ENCODE assay signal across 1 cellular context in the genomic region with DNA sequence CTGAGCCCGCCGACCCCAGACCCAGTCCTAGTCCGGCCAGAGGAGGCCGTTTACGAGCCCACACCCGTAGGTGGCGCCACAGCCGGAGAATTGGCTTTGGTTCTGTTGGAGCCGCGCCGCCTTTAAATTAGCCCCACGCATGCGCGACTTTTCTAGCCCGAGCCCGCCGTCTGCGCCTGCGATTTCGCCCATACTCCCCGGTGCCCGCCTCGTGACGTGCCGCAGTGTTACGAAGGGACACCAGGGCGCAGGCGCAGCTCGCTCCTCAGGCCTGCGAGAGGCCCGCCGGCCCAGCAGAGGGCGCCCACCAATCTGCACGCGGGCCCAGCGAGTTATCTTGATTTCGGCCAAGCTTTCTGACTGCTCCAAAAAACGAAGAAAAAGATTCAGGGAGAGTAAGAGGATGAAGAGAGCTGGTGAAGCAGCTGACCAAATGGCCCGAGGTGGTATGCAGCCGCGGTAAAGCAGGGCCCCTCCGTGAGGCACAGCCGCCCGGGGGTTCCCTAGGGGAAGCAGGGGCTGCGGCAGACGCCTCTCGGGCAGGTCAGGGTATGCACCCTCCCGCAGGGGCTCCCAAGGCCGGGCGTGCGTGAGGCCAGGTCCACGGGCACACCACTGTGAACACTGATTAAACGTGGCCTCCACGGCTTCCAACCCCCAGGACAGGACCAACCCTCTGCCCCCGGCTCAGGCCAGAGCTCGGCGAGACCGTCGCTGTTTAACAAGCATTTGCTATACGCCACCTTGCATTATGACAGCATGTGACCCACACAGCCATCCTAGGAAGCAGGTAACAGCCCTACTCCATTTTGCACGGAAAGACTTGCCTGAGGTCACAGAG.
A peak's percentile ranks its signal among the peaks of the same experiment; 100 is the strongest.
TF ChIP-seq lines count a peak whose summit lies in the region.

No MANE protein-coding gene starts in this region.

TF ChIP-seq in GM12878, 131 proteins besides CTCF, POLR2A, EP300 and RAD21 (continued from another document and continues in another):
- TF ChIP-seq NBN (IDR thresholded peaks at IDR 0.05) = peak; percentile 54; the same call in 1 of the 2 replicates
- TF ChIP-seq GABPA (IDR thresholded peaks at IDR 0.05; ENCODE audit: low read depth) = no peak
- no peak for TF ChIP-seq HDGF (IDR thresholded peaks at IDR 0.05)
- TF ChIP-seq HDAC6 (IDR thresholded peaks at IDR 0.05; ENCODE audit: unreplicated experiment) = no peak
- no peak for TF ChIP-seq CBFB (IDR thresholded peaks at IDR 0.05; ENCODE audit: low read depth)
- no peak for TF ChIP-seq TCF3 (IDR thresholded peaks at IDR 0.05; ENCODE audit: borderline replicate concordance, insufficient read depth, low read depth, low read length)
- peak; percentile 31; the same call in 1 of the 2 replicates for TF ChIP-seq SMARCA5 (IDR thresholded peaks at IDR 0.05)
- no peak for TF ChIP-seq KLF5 (IDR thresholded peaks at IDR 0.05; ENCODE audit: partially characterized antibody)
- peak; percentile 78 for TF ChIP-seq CREM (IDR thresholded peaks at IDR 0.05; ENCODE audit: low read depth)
- TF ChIP-seq POLR2AphosphoS5 (IDR thresholded peaks at IDR 0.05; ENCODE audit: low read length) = no peak; the same call in none of the 2 replicates
- no peak for TF ChIP-seq PAX8 (IDR thresholded peaks at IDR 0.05)
- TF ChIP-seq BMI1 (IDR thresholded peaks at IDR 0.05; ENCODE audit: borderline replicate concordance) = no peak
- peak; percentile 60; the same call in 1 of the 2 replicates for TF ChIP-seq TBL1XR1 (IDR thresholded peaks at IDR 0.05; ENCODE audit: low read depth, low read length)
- TF ChIP-seq, protein P1, sequence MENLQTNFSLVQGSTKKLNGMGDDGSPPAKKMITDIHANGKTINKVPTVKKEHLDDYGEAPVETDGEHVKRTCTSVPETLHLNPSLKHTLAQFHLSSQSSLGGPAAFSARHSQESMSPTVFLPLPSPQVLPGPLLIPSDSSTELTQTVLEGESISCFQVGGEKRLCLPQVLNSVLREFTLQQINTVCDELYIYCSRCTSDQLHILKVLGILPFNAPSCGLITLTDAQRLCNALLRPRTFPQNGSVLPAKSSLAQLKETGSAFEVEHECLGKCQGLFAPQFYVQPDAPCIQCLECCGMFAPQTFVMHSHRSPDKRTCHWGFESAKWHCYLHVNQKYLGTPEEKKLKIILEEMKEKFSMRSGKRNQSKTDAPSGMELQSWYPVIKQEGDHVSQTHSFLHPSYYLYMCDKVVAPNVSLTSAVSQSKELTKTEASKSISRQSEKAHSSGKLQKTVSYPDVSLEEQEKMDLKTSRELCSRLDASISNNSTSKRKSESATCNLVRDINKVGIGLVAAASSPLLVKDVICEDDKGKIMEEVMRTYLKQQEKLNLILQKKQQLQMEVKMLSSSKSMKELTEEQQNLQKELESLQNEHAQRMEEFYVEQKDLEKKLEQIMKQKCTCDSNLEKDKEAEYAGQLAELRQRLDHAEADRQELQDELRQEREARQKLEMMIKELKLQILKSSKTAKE (IDR thresholded peaks at IDR 0.05; ENCODE audit: low read depth, poor library complexity, severe bottlenecking) = peak; percentile 46
- TF ChIP-seq, protein P2, sequence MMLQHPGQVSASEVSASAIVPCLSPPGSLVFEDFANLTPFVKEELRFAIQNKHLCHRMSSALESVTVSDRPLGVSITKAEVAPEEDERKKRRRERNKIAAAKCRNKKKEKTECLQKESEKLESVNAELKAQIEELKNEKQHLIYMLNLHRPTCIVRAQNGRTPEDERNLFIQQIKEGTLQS (IDR thresholded peaks at IDR 0.05; ENCODE audit: borderline replicate concordance, extremely low read depth, low read depth, low read length) = no peak
- TF ChIP-seq, protein P3, sequence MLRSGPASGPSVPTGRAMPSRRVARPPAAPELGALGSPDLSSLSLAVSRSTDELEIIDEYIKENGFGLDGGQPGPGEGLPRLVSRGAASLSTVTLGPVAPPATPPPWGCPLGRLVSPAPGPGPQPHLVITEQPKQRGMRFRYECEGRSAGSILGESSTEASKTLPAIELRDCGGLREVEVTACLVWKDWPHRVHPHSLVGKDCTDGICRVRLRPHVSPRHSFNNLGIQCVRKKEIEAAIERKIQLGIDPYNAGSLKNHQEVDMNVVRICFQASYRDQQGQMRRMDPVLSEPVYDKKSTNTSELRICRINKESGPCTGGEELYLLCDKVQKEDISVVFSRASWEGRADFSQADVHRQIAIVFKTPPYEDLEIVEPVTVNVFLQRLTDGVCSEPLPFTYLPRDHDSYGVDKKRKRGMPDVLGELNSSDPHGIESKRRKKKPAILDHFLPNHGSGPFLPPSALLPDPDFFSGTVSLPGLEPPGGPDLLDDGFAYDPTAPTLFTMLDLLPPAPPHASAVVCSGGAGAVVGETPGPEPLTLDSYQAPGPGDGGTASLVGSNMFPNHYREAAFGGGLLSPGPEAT (IDR thresholded peaks at IDR 0.05; ENCODE audit: low read depth) = peak; percentile 91
- no peak for TF ChIP-seq KDM1A (IDR thresholded peaks at IDR 0.05; ENCODE audit: borderline replicate concordance)
- TF ChIP-seq CBX5 (IDR thresholded peaks at IDR 0.05; ENCODE audit: low read depth) = no peak
- peak; percentile 42; the same call in 1 of the 2 replicates for TF ChIP-seq ZBED1 (IDR thresholded peaks at IDR 0.05; ENCODE audit: borderline replicate concordance)
- TF ChIP-seq TAF1 (IDR thresholded peaks at IDR 0.05; ENCODE audit: borderline replicate concordance, low read depth, low read length) = peak; percentile 61; the same call in 1 of the 2 replicates
- TF ChIP-seq ZNF622 (IDR thresholded peaks at IDR 0.05) = no peak
- peak; percentile 26 for TF ChIP-seq RELA (IDR thresholded peaks at IDR 0.05; ENCODE audit: borderline replicate concordance, partially characterized antibody)
- peak; percentile 87 for TF ChIP-seq IKZF1 (conservative IDR thresholded peaks at IDR 0.05)
- TF ChIP-seq ASH2L (IDR thresholded peaks at IDR 0.05; ENCODE audit: borderline replicate concordance, low read depth) = no peak
- no peak for TF ChIP-seq IRF4 (IDR thresholded peaks at IDR 0.05; ENCODE audit: low read depth, low read length)
- TF ChIP-seq CREB1 (IDR thresholded peaks at IDR 0.05; ENCODE audit: low read depth) = peak; percentile 63; the same call in 1 of the 2 replicates
- TF ChIP-seq, protein P4, sequence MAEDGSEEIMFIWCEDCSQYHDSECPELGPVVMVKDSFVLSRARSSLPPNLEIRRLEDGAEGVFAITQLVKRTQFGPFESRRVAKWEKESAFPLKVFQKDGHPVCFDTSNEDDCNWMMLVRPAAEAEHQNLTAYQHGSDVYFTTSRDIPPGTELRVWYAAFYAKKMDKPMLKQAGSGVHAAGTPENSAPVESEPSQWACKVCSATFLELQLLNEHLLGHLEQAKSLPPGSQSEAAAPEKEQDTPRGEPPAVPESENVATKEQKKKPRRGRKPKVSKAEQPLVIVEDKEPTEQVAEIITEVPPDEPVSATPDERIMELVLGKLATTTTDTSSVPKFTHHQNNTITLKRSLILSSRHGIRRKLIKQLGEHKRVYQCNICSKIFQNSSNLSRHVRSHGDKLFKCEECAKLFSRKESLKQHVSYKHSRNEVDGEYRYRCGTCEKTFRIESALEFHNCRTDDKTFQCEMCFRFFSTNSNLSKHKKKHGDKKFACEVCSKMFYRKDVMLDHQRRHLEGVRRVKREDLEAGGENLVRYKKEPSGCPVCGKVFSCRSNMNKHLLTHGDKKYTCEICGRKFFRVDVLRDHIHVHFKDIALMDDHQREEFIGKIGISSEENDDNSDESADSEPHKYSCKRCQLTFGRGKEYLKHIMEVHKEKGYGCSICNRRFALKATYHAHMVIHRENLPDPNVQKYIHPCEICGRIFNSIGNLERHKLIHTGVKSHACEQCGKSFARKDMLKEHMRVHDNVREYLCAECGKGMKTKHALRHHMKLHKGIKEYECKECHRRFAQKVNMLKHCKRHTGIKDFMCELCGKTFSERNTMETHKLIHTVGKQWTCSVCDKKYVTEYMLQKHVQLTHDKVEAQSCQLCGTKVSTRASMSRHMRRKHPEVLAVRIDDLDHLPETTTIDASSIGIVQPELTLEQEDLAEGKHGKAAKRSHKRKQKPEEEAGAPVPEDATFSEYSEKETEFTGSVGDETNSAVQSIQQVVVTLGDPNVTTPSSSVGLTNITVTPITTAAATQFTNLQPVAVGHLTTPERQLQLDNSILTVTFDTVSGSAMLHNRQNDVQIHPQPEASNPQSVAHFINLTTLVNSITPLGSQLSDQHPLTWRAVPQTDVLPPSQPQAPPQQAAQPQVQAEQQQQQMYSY (CRISPR knock-in tag; IDR thresholded peaks at IDR 0.05) = no peak
- TF ChIP-seq, protein P5, sequence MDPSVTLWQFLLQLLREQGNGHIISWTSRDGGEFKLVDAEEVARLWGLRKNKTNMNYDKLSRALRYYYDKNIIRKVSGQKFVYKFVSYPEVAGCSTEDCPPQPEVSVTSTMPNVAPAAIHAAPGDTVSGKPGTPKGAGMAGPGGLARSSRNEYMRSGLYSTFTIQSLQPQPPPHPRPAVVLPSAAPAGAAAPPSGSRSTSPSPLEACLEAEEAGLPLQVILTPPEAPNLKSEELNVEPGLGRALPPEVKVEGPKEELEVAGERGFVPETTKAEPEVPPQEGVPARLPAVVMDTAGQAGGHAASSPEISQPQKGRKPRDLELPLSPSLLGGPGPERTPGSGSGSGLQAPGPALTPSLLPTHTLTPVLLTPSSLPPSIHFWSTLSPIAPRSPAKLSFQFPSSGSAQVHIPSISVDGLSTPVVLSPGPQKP (IDR thresholded peaks at IDR 0.05; ENCODE audit: low read depth, low read length) = 0 out of 2 replicates have a peak, but pooled peaks have one; percentile 17
- peak; percentile 64; the same call in 1 of the 2 replicates for TF ChIP-seq POLR2AphosphoS2 (IDR thresholded peaks at IDR 0.05; ENCODE audit: low read depth, low read length)
- no peak for TF ChIP-seq ZNF24 (IDR thresholded peaks at IDR 0.05)
- TF ChIP-seq STAT3 (IDR thresholded peaks at IDR 0.05; ENCODE audit: low read depth, low read length) = no peak
- peak; percentile 55; the same call in 1 of the 2 replicates for TF ChIP-seq LARP7 (IDR thresholded peaks at IDR 0.05)
- TF ChIP-seq, protein P6, sequence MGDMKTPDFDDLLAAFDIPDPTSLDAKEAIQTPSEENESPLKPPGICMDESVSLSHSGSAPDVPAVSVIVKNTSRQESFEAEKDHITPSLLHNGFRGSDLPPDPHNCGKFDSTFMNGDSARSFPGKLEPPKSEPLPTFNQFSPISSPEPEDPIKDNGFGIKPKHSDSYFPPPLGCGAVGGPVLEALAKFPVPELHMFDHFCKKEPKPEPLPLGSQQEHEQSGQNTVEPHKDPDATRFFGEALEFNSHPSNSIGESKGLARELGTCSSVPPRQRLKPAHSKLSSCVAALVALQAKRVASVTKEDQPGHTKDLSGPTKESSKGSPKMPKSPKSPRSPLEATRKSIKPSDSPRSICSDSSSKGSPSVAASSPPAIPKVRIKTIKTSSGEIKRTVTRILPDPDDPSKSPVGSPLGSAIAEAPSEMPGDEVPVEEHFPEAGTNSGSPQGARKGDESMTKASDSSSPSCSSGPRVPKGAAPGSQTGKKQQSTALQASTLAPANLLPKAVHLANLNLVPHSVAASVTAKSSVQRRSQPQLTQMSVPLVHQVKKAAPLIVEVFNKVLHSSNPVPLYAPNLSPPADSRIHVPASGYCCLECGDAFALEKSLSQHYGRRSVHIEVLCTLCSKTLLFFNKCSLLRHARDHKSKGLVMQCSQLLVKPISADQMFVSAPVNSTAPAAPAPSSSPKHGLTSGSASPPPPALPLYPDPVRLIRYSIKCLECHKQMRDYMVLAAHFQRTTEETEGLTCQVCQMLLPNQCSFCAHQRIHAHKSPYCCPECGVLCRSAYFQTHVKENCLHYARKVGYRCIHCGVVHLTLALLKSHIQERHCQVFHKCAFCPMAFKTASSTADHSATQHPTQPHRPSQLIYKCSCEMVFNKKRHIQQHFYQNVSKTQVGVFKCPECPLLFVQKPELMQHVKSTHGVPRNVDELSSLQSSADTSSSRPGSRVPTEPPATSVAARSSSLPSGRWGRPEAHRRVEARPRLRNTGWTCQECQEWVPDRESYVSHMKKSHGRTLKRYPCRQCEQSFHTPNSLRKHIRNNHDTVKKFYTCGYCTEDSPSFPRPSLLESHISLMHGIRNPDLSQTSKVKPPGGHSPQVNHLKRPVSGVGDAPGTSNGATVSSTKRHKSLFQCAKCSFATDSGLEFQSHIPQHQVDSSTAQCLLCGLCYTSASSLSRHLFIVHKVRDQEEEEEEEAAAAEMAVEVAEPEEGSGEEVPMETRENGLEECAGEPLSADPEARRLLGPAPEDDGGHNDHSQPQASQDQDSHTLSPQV (IDR thresholded peaks at IDR 0.05) = 0 out of 2 replicates have a peak, but pooled peaks have one; percentile 74
- no peak for TF ChIP-seq NR2F1 (conservative IDR thresholded peaks at IDR 0.05)
- TF ChIP-seq, protein P7, sequence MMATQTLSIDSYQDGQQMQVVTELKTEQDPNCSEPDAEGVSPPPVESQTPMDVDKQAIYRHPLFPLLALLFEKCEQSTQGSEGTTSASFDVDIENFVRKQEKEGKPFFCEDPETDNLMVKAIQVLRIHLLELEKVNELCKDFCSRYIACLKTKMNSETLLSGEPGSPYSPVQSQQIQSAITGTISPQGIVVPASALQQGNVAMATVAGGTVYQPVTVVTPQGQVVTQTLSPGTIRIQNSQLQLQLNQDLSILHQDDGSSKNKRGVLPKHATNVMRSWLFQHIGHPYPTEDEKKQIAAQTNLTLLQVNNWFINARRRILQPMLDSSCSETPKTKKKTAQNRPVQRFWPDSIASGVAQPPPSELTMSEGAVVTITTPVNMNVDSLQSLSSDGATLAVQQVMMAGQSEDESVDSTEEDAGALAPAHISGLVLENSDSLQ (IDR thresholded peaks at IDR 0.05) = no peak
- no peak for TF ChIP-seq TCF7 (IDR thresholded peaks at IDR 0.05; ENCODE audit: borderline replicate concordance)
- no peak for TF ChIP-seq JUND (IDR thresholded peaks at IDR 0.05; ENCODE audit: low read depth, low read length)
- TF ChIP-seq NFIC (IDR thresholded peaks at IDR 0.05; ENCODE audit: low read depth, low read length) = no peak
- TF ChIP-seq, protein P8, sequence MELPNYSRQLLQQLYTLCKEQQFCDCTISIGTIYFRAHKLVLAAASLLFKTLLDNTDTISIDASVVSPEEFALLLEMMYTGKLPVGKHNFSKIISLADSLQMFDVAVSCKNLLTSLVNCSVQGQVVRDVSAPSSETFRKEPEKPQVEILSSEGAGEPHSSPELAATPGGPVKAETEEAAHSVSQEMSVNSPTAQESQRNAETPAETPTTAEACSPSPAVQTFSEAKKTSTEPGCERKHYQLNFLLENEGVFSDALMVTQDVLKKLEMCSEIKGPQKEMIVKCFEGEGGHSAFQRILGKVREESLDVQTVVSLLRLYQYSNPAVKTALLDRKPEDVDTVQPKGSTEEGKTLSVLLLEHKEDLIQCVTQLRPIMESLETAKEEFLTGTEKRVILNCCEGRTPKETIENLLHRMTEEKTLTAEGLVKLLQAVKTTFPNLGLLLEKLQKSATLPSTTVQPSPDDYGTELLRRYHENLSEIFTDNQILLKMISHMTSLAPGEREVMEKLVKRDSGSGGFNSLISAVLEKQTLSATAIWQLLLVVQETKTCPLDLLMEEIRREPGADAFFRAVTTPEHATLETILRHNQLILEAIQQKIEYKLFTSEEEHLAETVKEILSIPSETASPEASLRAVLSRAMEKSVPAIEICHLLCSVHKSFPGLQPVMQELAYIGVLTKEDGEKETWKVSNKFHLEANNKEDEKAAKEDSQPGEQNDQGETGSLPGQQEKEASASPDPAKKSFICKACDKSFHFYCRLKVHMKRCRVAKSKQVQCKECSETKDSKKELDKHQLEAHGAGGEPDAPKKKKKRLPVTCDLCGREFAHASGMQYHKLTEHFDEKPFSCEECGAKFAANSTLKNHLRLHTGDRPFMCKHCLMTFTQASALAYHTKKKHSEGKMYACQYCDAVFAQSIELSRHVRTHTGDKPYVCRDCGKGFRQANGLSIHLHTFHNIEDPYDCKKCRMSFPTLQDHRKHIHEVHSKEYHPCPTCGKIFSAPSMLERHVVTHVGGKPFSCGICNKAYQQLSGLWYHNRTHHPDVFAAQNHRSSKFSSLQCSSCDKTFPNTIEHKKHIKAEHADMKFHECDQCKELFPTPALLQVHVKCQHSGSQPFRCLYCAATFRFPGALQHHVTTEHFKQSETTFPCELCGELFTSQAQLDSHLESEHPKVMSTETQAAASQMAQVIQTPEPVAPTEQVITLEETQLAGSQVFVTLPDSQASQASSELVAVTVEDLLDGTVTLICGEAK (IDR thresholded peaks at IDR 0.05; ENCODE audit: borderline replicate concordance) = no peak
- no peak for TF ChIP-seq ZSCAN29 (IDR thresholded peaks at IDR 0.05)
- TF ChIP-seq MYB (IDR thresholded peaks at IDR 0.05; ENCODE audit: borderline replicate concordance, low read depth, low read length) = no peak
